ENCODE assay signal across 8 cellular contexts in genomic region chr1:183022202-183023145, GRCh38. TPM values are rescaled to one million over a fixed set of nuclear protein-coding genes. Genes with fewer than 3 reads are reported as not detected.
DNase-seq lines count a peak whose midpoint lies in the region; ATAC-seq, FAIRE-seq and TF ChIP-seq lines count a peak whose summit lies in the region.

No MANE protein-coding gene starts in this region.

- no peaks in the 10 kb centered on the region for H3K9me1 ChIP-seq in keratinocyte (ENCODE audit: control insufficient read depth, extremely low read depth, insufficient read depth, low read length)

- H3K4me1 Mint-ChIP-seq in chondrocyte (ENCODE audit: low read depth) = peaks cover 40% of the 10 kb centered on the region

- peaks cover 3% of the 10 kb centered on the region for H3K36me3 Mint-ChIP-seq in chondrocyte (ENCODE audit: low read depth)

- H3K4me3 ChIP-seq in HUES48 (ENCODE audit: low read depth, low read length) (peak overlapping the region; percentile 83), keratinocyte (ENCODE audit: control insufficient read depth in 2 of 3, extremely low read depth in 1 of 3, insufficient read depth in 2 of 3, low read depth in 1 of 3, low read length in 3 of 3) (peak overlapping the region; percentile 73 to 78 (median 78)), skin epidermis (peak overlapping the region; percentile 51 to 91 (median 60))

- TF ChIP-seq CTCF in GM20000 (IDR thresholded peaks at IDR 0.05; ENCODE audit: extremely low read depth, missing control alignments) (no peak), chondrocyte (IDR thresholded peaks at IDR 0.05) (no peak), keratinocyte (optimal IDR thresholded peaks at IDR 0.05 in 1 of 3, IDR thresholded peaks at IDR 0.05 in 1 of 3, conservative IDR thresholded peaks at IDR 0.05 in 1 of 3; ENCODE audit: extremely low read depth in 1 of 3, insufficient read depth in 2 of 3, low read length in 3 of 3) (no peak)

- H3K27ac ChIP-seq in HUES48 (ENCODE audit: low read depth, low read length) (peak overlapping the region; percentile 93), keratinocyte (ENCODE audit: control insufficient read depth, insufficient read depth, low read length) (peak overlapping the region; percentile 100), skin epidermis (peak overlapping the region; percentile 87 to 100 (median 98))

- peaks cover 6% of the 10 kb centered on the region for H3K27me3 ChIP-seq in HUES48 (ENCODE audit: control insufficient read depth, insufficient read depth, low read length)
- no peaks in the 10 kb centered on the region for H3K27me3 ChIP-seq in keratinocyte (ENCODE audit: control insufficient read depth, extremely low read depth, insufficient read depth, low read length)

- H3K9ac ChIP-seq in HUES48 (ENCODE audit: low read depth, low read length) (peak overlapping the region; percentile 83), keratinocyte (ENCODE audit: control insufficient read depth, extremely low read depth, insufficient read depth, low read length) (peak overlapping the region; percentile 98)

- H3K27ac Mint-ChIP-seq in chondrocyte (ENCODE audit: unreplicated experiment) = peak overlapping the region; percentile 97

- ATAC-seq in HG03565 (IDR thresholded peaks at IDR 0.05; ENCODE audit: unreplicated experiment) = no peak

- no peaks in the 10 kb centered on the region for H4K20me1 ChIP-seq in keratinocyte (ENCODE audit: control insufficient read depth, extremely low read depth, insufficient read depth, low read length)

- DNase-seq in DMS114 treated with DMSO at 0.1 percent for 48 hours (lab: John Stamatoyannopoulos, UW; ENCODE audit: unreplicated experiment) = peak; percentile 24
- peak; percentile 83 for DNase-seq in GM20000 (ENCODE audit: low spot score)
- DNase-seq in SW480 (ENCODE audit: low spot score) = peak; percentile 64
- DNase-seq in chondrocyte (ENCODE audit: low spot score) = peak; percentile 93
- DNase-seq in keratinocyte (ENCODE audit: low read depth, low spot score) = peak; percentile 65

- H3K4me3 Mint-ChIP-seq in chondrocyte (ENCODE audit: unreplicated experiment) = peak overlapping the region; percentile 70

- H2AFZ ChIP-seq in keratinocyte (ENCODE audit: control insufficient read depth, low read length) = peak overlapping the region; percentile 83

- peaks cover 36% of the 10 kb centered on the region for H3K79me2 ChIP-seq in keratinocyte (ENCODE audit: control insufficient read depth, insufficient read depth, low read length)

- H3K4me1 ChIP-seq in HUES48 (ENCODE audit: control insufficient read depth, insufficient read depth, low read length) (peaks cover 51% of the 10 kb centered on the region), keratinocyte (ENCODE audit: control insufficient read depth, extremely low read depth, insufficient read depth, low read length) (peaks cover 33% of the 10 kb centered on the region)

- dilution Hi-C loops in keratinocyte (cut with MboI; ENCODE audit: extremely low pct_ligation_motif_present, low sequenced_read_pairs) = no loop called here

- peak overlapping the region; percentile 79 for H3K4me2 ChIP-seq in keratinocyte (ENCODE audit: control insufficient read depth, extremely low read depth, insufficient read depth, low read depth, low read length)

- H3K9me3 ChIP-seq in HUES48 (ENCODE audit: control insufficient read depth, insufficient read depth, low read length) (no peaks in the 10 kb centered on the region), keratinocyte (ENCODE audit: control insufficient read depth, low read depth, low read length) (no peaks in the 10 kb centered on the region)

- H3K36me3 ChIP-seq in HUES48 (ENCODE audit: control insufficient read depth, insufficient read depth, low read length) (no peaks in the 10 kb centered on the region), keratinocyte (ENCODE audit: control insufficient read depth in 2 of 2, extremely low read depth in 1 of 2, insufficient read depth in 2 of 2, low read length in 2 of 2) (no peaks in the 10 kb centered on the region)

- no peaks in the 10 kb centered on the region for H3K27me3 Mint-ChIP-seq in chondrocyte (ENCODE audit: low read depth)

- H3K9me3 Mint-ChIP-seq in chondrocyte (ENCODE audit: low read depth) = no peaks in the 10 kb centered on the region

- peak; percentile 98 for FAIRE-seq in keratinocyte (lab: Jason Lieb, UNC)

RNA-seq across cellular contexts. Expression of gene LAMC1, which starts 0.7 kb away (rescaled TPM):
- 307 to 453 TPM (median 449 TPM) in 3 replicates for total RNA-seq in chondrocyte
- polyA plus RNA-seq in keratinocyte = 40.9 to 76.4 TPM (median 66.6 TPM) in 3 replicates
- 211 TPM for polyA plus RNA-seq in keratinocyte (2011; ENCODE audit: low read depth)
- 25.4 and 28.6 TPM in 2 replicates for polyA plus RNA-seq in keratinocyte (2011; cell fraction: cytosol; rRNA removed)
- polyA plus RNA-seq in keratinocyte (2011; cell fraction: nucleus; rRNA removed) = 140 and 179 TPM in 2 replicates
- 22.0 and 71.3 TPM in 2 replicates for polyA plus RNA-seq in keratinocyte (2012; ENCODE audit: low replicate concordance)
- polyA minus RNA-seq in keratinocyte = 69.5 to 154 TPM (median 153 TPM) in 3 replicates
- polyA minus RNA-seq in keratinocyte (2011; cell fraction: cytosol; rRNA and poly(A)+ RNA removed) = 52.0 TPM
- 139 and 261 TPM in 2 replicates for polyA minus RNA-seq in keratinocyte (2011; cell fraction: nucleus; rRNA and poly(A)+ RNA removed)

Comparison
In these comparisons a context has a peak if more than half of its experiments do, and no peak if none do; other contexts are left out.
1. DNase-seq: peak in every context shown above with its lines; median percentile 93 in chondrocyte; 83 in GM20000; 65 in keratinocyte; 64 in SW480; 24 in DMS114 treated with DMSO at 0.1 percent for 48 hours.